Comparison of ENCODE assay signal across 8 cellular contexts in the genomic region with DNA sequence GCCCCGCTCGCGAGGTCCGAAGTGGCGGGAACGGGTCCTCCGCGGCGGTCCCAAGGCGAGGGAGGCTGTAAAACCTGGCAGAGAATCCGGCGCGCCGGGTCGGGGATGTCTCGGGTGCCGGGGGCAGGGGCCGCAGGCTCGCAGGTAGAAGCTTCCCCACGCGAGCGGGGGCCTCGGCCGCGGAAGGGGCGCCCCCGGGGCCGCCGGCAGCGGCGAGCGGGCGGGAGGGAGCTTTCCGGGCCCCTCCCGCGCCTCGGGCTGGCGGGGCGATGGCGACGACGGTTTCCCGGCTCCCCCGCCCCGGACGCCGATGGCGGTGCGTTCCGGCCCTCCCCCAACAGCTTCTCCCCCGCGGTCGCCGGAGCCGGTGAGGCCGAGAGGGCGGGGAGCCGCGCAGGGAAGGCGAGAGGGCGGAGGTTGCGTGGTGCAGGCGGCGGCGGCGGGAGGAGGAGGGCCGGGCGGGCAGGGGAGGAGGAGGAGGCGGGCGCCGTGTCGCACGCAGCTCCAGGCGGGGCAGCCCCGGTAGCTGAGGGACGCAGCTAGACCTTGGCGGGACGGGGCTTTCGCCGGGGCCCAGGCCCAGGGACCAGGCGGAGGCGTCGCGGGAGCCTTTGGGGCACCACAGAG. TPM values are rescaled to one million over a fixed set of nuclear protein-coding genes. Genes with fewer than 3 reads are reported as not detected.
DNase-seq lines count a peak whose midpoint lies in the region; ATAC-seq and TF ChIP-seq lines count a peak whose summit lies in the region.

TSS of gene CUL1 (plus strand) at position 507 of the 627 bp plus-strand sequence. CDS start 31,220 bp downstream, outside the sequence.

- H3K4me3 ChIP-seq in Loucy (ENCODE audit: low read length, poor library complexity, severe bottlenecking) (peak within 1 kb of the TSS; percentile 91), adipocyte (ENCODE audit: low read length) (peak within 1 kb of the TSS; percentile 90), heart left ventricle (peak within 1 kb of the TSS; percentile 76 to 98 (median 87)), urinary bladder (ENCODE audit: low read depth, low read length) (peak within 1 kb of the TSS; percentile 99)

- TF ChIP-seq CTCF in Loucy (conservative IDR thresholded peaks at IDR 0.05; ENCODE audit: low read length) = no peak
- TF ChIP-seq CTCF in heart left ventricle (IDR thresholded peaks at IDR 0.05) = peak in 1 of 12 donors; percentile 2
- TF ChIP-seq CTCF in progenitor cell of endocrine pancreas (IDR thresholded peaks at IDR 0.05; ENCODE audit: unreplicated experiment) = no peak

- peak within 1 kb of the TSS; percentile 85 for H3K9ac ChIP-seq in Loucy (ENCODE audit: low read depth, low read length, poor library complexity, severe bottlenecking)
- peak within 1 kb of the TSS; percentile 98 for H3K9ac ChIP-seq in adipocyte (ENCODE audit: low read length)

- no peaks in the 10 kb centered on the region for H3K27me3 ChIP-seq in Loucy (ENCODE audit: insufficient read depth, low read length, poor library complexity, severe bottlenecking)
- H3K27me3 ChIP-seq in adipocyte (replicated peaks; ENCODE audit: control insufficient read depth, insufficient read depth, low read length) = no peaks in the 10 kb centered on the region
- H3K27me3 ChIP-seq in heart left ventricle = no peaks in the 10 kb centered on the region

- 0 to 1% (median 0%) methylated on average over 12 to 84 of the region's 84 CpGs for WGBS in heart left ventricle, 4 donors
- under 1% methylated on average over 84 of the region's 84 CpGs for WGBS in urinary bladder

- H3K27ac ChIP-seq in heart left ventricle = peak within 1 kb of the TSS; percentile 92 to 99 (median 97)
- peak within 1 kb of the TSS; percentile 99 for H3K27ac ChIP-seq in urinary bladder (ENCODE audit: low read depth)

- intact Hi-C loops in heart left ventricle (cut with DNase I) = loop anchor here in 5 of 10 donors (2.0 to 10.0 kb wide), 8 partner anchors 121 to 394 kb away; partner anchors contain the start of genes EZH2 (in 2 of the 5) and ZNF786 (in 1 of the 5)

- H4K20me1 ChIP-seq in Loucy (ENCODE audit: insufficient read depth, low read length, poor library complexity, severe bottlenecking) = peaks cover 32% of the 10 kb centered on the region

- H3K4me1 ChIP-seq in Loucy (ENCODE audit: insufficient read depth, low read length, poor library complexity, severe bottlenecking) (peaks cover 14% of the 10 kb centered on the region), adipocyte (ENCODE audit: control insufficient read depth, insufficient read depth, low read length) (peaks cover 33% of the 10 kb centered on the region), heart left ventricle (peaks cover 9 to 47% (median 36%) of the 10 kb centered on the region in 12 donors), urinary bladder (ENCODE audit: insufficient read depth) (peaks cover 1% of the 10 kb centered on the region)

- no peaks in the 10 kb centered on the region for H3K36me3 ChIP-seq in Loucy (ENCODE audit: insufficient read depth, low read length)
- no peaks in the 10 kb centered on the region for H3K36me3 ChIP-seq in adipocyte (ENCODE audit: control insufficient read depth, insufficient read depth, low read length, severe bottlenecking)
- H3K36me3 ChIP-seq in heart left ventricle = no peaks in the 10 kb centered on the region
- H3K36me3 ChIP-seq in urinary bladder (ENCODE audit: insufficient read depth) = no peaks in the 10 kb centered on the region

- H3K9me3 Mint-ChIP-seq in progenitor cell of endocrine pancreas (ENCODE audit: low read depth) = no peaks in the 10 kb centered on the region

- peak within 1 kb of the TSS; percentile 92 for H3K4me3 Mint-ChIP-seq in progenitor cell of endocrine pancreas (ENCODE audit: low read depth)

- TF ChIP-seq POLR2A in heart left ventricle (IDR thresholded peaks at IDR 0.05) = peak in 1 of 2 donors; percentile 57

- peak within 1 kb of the TSS; percentile 87 for H2AFZ ChIP-seq in Loucy (ENCODE audit: low read length)

- no peaks in the 10 kb centered on the region for H3F3A ChIP-seq in Loucy (ENCODE audit: low read depth)

- H3K9me3 ChIP-seq in Loucy (ENCODE audit: insufficient read depth, low read depth, low read length) (no peaks in the 10 kb centered on the region), adipocyte (ENCODE audit: control insufficient read depth, low read length) (no peaks in the 10 kb centered on the region), heart left ventricle (no peaks in the 10 kb centered on the region)

- peak; percentile 48 for DNase-seq in GM04504 (ENCODE audit: low read depth)
- peak; percentile 67 for DNase-seq in H4 (ENCODE audit: low spot score)
- peak; percentile 79 for DNase-seq in SW480 (ENCODE audit: low spot score)
- DNase-seq in adipocyte (ENCODE audit: low read depth) = peak; percentile 88
- peak; percentile 90 to 94 (median 91) for DNase-seq in heart left ventricle
- DNase-seq in progenitor cell of endocrine pancreas (ENCODE audit: low spot score, unreplicated experiment) = peak; percentile 71

- peaks cover 50% of the 10 kb centered on the region for H3K79me2 ChIP-seq in Loucy (ENCODE audit: insufficient read depth, low read length)

- peak; percentile 77 to 95 (median 88) for ATAC-seq in heart left ventricle

- peaks cover 39% of the 10 kb centered on the region for H3K4me1 Mint-ChIP-seq in progenitor cell of endocrine pancreas (ENCODE audit: low read depth)

- peak within 1 kb of the TSS; percentile 98 for H3K27ac Mint-ChIP-seq in progenitor cell of endocrine pancreas

- no peaks in the 10 kb centered on the region for H3K9me2 ChIP-seq in Loucy (replicated peaks; ENCODE audit: low read depth, low read length)

- no peaks in the 10 kb centered on the region for H3K36me3 Mint-ChIP-seq in progenitor cell of endocrine pancreas (ENCODE audit: insufficient read depth)

- H3K27me3 Mint-ChIP-seq in progenitor cell of endocrine pancreas = peaks cover 6% of the 10 kb centered on the region

- H3K4me2 ChIP-seq in Loucy (ENCODE audit: low read depth, low read length, poor library complexity, severe bottlenecking) = peak within 1 kb of the TSS; percentile 82

RNA-seq across cellular contexts. Expression of gene CUL1, which starts in this region (rescaled TPM):
- 48.0 and 56.0 TPM in 2 replicates for total RNA-seq in H4 (2014; rRNA removed; shearing (Covaris generic))
- 10 to 100 TPM; 39.8 to 58.3 (median 43.6) TPM for total RNA-seq in heart left ventricle
- 10 to 100 TPM; 17.5 to 45.6 TPM for polyA plus RNA-seq in heart left ventricle
- 58.8 and 58.9 TPM in 2 replicates for total RNA-seq in progenitor cell of endocrine pancreas
- 49.8 TPM for total RNA-seq in urinary bladder
- polyA plus RNA-seq in urinary bladder = 48.4 TPM

Comparison
In these comparisons a context has a peak if more than half of its experiments do, and no peak if none do; other contexts are left out.
1. Peak in every context shown above with its lines: DNase-seq, ATAC-seq, H3K4me3 ChIP-seq and H3K27ac ChIP-seq.